In the genomic region with DNA sequence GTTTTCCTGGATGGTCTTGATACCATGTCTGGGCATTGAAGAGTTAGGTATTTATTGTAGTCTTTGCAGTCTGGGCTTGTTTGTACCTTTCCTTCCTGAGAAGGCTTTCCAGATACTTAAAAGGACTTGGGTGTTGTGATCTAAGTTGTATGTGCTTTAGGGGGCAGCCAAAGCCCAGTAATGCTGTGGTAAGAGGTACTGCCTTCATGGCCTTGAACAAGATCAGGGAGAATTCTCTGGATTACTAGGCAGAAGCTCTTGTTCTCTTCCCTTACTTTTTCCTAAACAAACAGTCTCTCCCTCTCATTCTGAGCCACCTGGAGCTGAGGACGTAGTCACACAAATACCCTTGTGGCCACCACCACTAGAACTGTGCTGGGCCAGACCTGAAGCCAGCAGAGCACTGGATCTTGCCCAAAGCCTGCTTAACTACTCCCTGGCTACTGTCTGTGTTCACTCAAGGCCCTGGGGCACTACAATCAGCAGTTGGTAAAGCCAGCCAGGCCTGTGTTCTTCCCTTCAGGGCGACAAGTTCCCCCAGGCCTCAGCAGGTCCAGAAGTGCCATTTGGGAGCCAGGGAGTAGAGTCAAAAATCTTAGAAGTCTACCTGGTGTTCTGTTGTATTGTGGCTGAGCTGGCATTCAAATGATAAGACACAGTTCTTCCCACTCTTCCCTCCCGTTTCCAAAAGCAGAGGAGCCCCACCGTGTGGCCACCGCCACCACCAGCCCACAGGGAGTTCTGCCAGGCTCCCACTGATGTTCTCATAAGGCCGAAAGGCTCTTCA, we compare ENCODE assay signal across 19 cellular contexts. TPM values are rescaled to one million over a fixed set of nuclear protein-coding genes. Genes with fewer than 3 reads are reported as not detected.
DNase-seq lines count a peak whose midpoint lies in the region; ATAC-seq and TF ChIP-seq lines count a peak whose summit lies in the region.
"Had no signal": no experiment of that assay in that cellular context is flagged by ENCODE, and none has a peak within 500 bp of the region (broad histone marks: within the 10 kb centered on the region; RNA-seq: fewer than 3 reads in every experiment).

No MANE protein-coding gene starts in this region.

- H4K20me1 ChIP-seq in PC-3 (ENCODE audit: low read length), result no peaks in the 10 kb centered on the region

- H3K9me2 ChIP-seq in PC-3 (replicated peaks; ENCODE audit: low read length), result no peaks in the 10 kb centered on the region

- 0 out of 2 replicates have a peak, but pooled peaks have one; percentile 18 for TF ChIP-seq CTCF in PC-3 (conservative IDR thresholded peaks at IDR 0.05; ENCODE audit: low read depth, low read length)

- CTCF ChIA-PET in PC-3 (lab: Charles Lee), result no interaction called here

- no peak overlapping the region for H3K9ac ChIP-seq in PC-3 (ENCODE audit: low read length)

- no peak overlapping the region for H2AFZ ChIP-seq in PC-3 (ENCODE audit: low read length)

- no peak overlapping the region for H3K4me3 Mint-ChIP-seq in activated T-cell treated with anti-CD3 and anti-CD28 coated beads, Interleukin-2, amount 50 U/mL, for 24 hours
- H3K4me3 Mint-ChIP-seq in effector memory CD8-positive, alpha-beta T cell, result no peak overlapping the region
- no peak overlapping the region for H3K4me3 Mint-ChIP-seq in stimulated activated effector memory CD8-positive, alpha-beta T cell treated with anti-CD3 and anti-CD28 coated beads, Interleukin-12 subunit alpha, Interleukin-12 subunit beta, amount 100 ng/mL, for 72 hours

- peaks cover 11% of the 10 kb centered on the region for H3K79me2 ChIP-seq in PC-3 (ENCODE audit: low read length)

- no peaks in the 10 kb centered on the region for H3K9me3 ChIP-seq in PC-3 (ENCODE audit: low read length)
- H3K9me3 ChIP-seq: Peyer's patch, testis had no signal

- H3K27me3 Mint-ChIP-seq in activated T-cell treated with anti-CD3 and anti-CD28 coated beads, Interleukin-2, amount 50 U/mL, for 24 hours, result no peaks in the 10 kb centered on the region
- H3K27me3 Mint-ChIP-seq in effector memory CD8-positive, alpha-beta T cell, result no peaks in the 10 kb centered on the region

- H3K27ac Mint-ChIP-seq in activated T-cell treated with anti-CD3 and anti-CD28 coated beads, Interleukin-2, amount 50 U/mL, for 24 hours, result peak overlapping the region; percentile 41
- H3K27ac Mint-ChIP-seq in effector memory CD8-positive, alpha-beta T cell, result peak overlapping the region; percentile 62 to 68
- H3K27ac Mint-ChIP-seq in stimulated activated effector memory CD8-positive, alpha-beta T cell treated with anti-CD3 and anti-CD28 coated beads, Interleukin-12 subunit alpha, Interleukin-12 subunit beta, amount 100 ng/mL, for 72 hours, result peak overlapping the region; percentile 67

- no peak for DNase-seq in activated T-cell treated with anti-CD3 and anti-CD28 coated beads, Interleukin-2, amount 50 U/mL, for 24 hours
- no peak for DNase-seq in activated T-cell treated with anti-CD3 and anti-CD28 coated beads, Interleukin-2, amount 50 U/mL, for 48 hours
- DNase-seq in PC-3 (no peak), SKM-1 treated with dmso at 0.1 percent for 144 hours (lab: John Stamatoyannopoulos, UW; ENCODE audit: unreplicated experiment) (no peak)
- DNase-seq in effector memory CD8-positive, alpha-beta T cell, result no peak
- no peak for DNase-seq in stimulated activated effector memory CD8-positive, alpha-beta T cell treated with anti-CD3 and anti-CD28 coated beads, Interleukin-12 subunit alpha, Interleukin-12 subunit beta, amount 100 ng/mL, for 72 hours (ENCODE audit: low spot score in 2 of 2)
- DNase-seq: activated CD4-positive, alpha-beta T cell treated with anti-CD3 and anti-CD28 coated beads, Interleukin-2, amount 50 U/mL, for 48 hours; activated T-cell treated with anti-CD3 and anti-CD28 coated beads, Interleukin-2, amount 50 U/mL, for 1 hour; caudate nucleus; DMS79; hypothalamus; kidney glomerular epithelial cell; mesenchymal stem cell; NCI-H1436 treated with DMSO at 0.1 percent for 48 hours; Peyer's patch; stimulated activated CD4-positive, alpha-beta T cell treated with anti-CD3 and anti-CD28 coated beads, Interleukin-4, amount 100 ng/mL, for 4 hours; testis had no signal

- H3K36me3 ChIP-seq in PC-3 (ENCODE audit: low read depth, low read length), result peaks cover 8% of the 10 kb centered on the region

- ATAC-seq in PC-3, result no peak; the same call in 1 of the 2 replicates
- ATAC-seq in effector memory CD8-positive, alpha-beta T cell (replicated peaks), result no peak
- no peak for ATAC-seq in stimulated activated effector memory CD8-positive, alpha-beta T cell treated with anti-CD3 and anti-CD28 coated beads, Interleukin-12 subunit alpha, Interleukin-12 subunit beta, amount 100 ng/mL, for 72 hours
- no peak for ATAC-seq in GM19395 (IDR thresholded peaks at IDR 0.05; ENCODE audit: unreplicated experiment)
- ATAC-seq in GM18873 (IDR thresholded peaks at IDR 0.05; ENCODE audit: low FRiP score, unreplicated experiment), result no peak

- H3K4me1 ChIP-seq in PC-3 (ENCODE audit: insufficient read depth, low read length), result no peaks in the 10 kb centered on the region
- H3K4me1 ChIP-seq: Peyer's patch, testis had no signal

- H3K9me3 Mint-ChIP-seq in activated T-cell treated with anti-CD3 and anti-CD28 coated beads, Interleukin-2, amount 50 U/mL, for 24 hours, result no peaks in the 10 kb centered on the region
- H3K9me3 Mint-ChIP-seq in effector memory CD8-positive, alpha-beta T cell, result no peaks in the 10 kb centered on the region
- no peaks in the 10 kb centered on the region for H3K9me3 Mint-ChIP-seq in stimulated activated effector memory CD8-positive, alpha-beta T cell treated with anti-CD3 and anti-CD28 coated beads, Interleukin-12 subunit alpha, Interleukin-12 subunit beta, amount 100 ng/mL, for 72 hours

- peaks cover 72% of the 10 kb centered on the region for H3K36me3 Mint-ChIP-seq in activated T-cell treated with anti-CD3 and anti-CD28 coated beads, Interleukin-2, amount 50 U/mL, for 24 hours (ENCODE audit: low read depth)
- peaks cover 30% of the 10 kb centered on the region for H3K36me3 Mint-ChIP-seq in effector memory CD8-positive, alpha-beta T cell (ENCODE audit: insufficient read depth)
- peaks cover 80% of the 10 kb centered on the region for H3K36me3 Mint-ChIP-seq in stimulated activated effector memory CD8-positive, alpha-beta T cell treated with anti-CD3 and anti-CD28 coated beads, Interleukin-12 subunit alpha, Interleukin-12 subunit beta, amount 100 ng/mL, for 72 hours

- peaks cover 23% of the 10 kb centered on the region for H3K4me1 Mint-ChIP-seq in activated T-cell treated with anti-CD3 and anti-CD28 coated beads, Interleukin-2, amount 50 U/mL, for 24 hours (ENCODE audit: low read depth)
- H3K4me1 Mint-ChIP-seq in effector memory CD8-positive, alpha-beta T cell (ENCODE audit: low read depth in 2 of 2), result peaks cover 9 to 17% of the 10 kb centered on the region in 2 donors
- H3K4me1 Mint-ChIP-seq in stimulated activated effector memory CD8-positive, alpha-beta T cell treated with anti-CD3 and anti-CD28 coated beads, Interleukin-12 subunit alpha, Interleukin-12 subunit beta, amount 100 ng/mL, for 72 hours, result peaks cover 43% of the 10 kb centered on the region

- POLR2A ChIA-PET in PC-3 (lab: Charles Lee; ENCODE audit: unreplicated experiment), result interaction anchor here (0.5 to 0.8 kb wide), 2 partner anchors 88 to 161 kb away, joined by 3 read pairs; partner anchors contain the start of gene FAM177A1

- no peaks in the 10 kb centered on the region for H3F3A ChIP-seq in PC-3 (ENCODE audit: low read length, unreplicated experiment)

- intact Hi-C loops in PC-3 (cut with micrococcal nuclease), result no loop called here

- H3K4me3 ChIP-seq in PC-3 (ENCODE audit: low read length), result no peak overlapping the region
- H3K4me3 ChIP-seq: Peyer's patch, testis had no signal

- BruUV-seq in PC-3 (replicated peaks; lab: Mats Ljungman, UMichigan), result no TSS peak

- H3K27ac ChIP-seq in PC-3 (ENCODE audit: low read length), result no peak overlapping the region
- H3K27ac ChIP-seq: Peyer's patch, testis had no signal

- H3K4me2 ChIP-seq in PC-3 (ENCODE audit: low read length), result no peak overlapping the region

- H3K27me3 ChIP-seq in PC-3 (ENCODE audit: low read length), result no peaks in the 10 kb centered on the region
- H3K27me3 ChIP-seq: Peyer's patch, testis had no signal

RNA-seq across cellular contexts. Expression of gene PRORP, which starts 11.4 kb away (rescaled TPM):
- 25.1 and 25.3 TPM in 2 replicates for total RNA-seq in PC-3 (2014; rRNA removed)

RNA-seq across cellular contexts. Expression of gene PPP2R3C, which starts 11.9 kb away (rescaled TPM):
- 15.2 and 20.3 TPM in 2 replicates for total RNA-seq in PC-3 (2014; rRNA removed)
